7 cellular contexts compared by ENCODE assay signal in the genomic region with DNA sequence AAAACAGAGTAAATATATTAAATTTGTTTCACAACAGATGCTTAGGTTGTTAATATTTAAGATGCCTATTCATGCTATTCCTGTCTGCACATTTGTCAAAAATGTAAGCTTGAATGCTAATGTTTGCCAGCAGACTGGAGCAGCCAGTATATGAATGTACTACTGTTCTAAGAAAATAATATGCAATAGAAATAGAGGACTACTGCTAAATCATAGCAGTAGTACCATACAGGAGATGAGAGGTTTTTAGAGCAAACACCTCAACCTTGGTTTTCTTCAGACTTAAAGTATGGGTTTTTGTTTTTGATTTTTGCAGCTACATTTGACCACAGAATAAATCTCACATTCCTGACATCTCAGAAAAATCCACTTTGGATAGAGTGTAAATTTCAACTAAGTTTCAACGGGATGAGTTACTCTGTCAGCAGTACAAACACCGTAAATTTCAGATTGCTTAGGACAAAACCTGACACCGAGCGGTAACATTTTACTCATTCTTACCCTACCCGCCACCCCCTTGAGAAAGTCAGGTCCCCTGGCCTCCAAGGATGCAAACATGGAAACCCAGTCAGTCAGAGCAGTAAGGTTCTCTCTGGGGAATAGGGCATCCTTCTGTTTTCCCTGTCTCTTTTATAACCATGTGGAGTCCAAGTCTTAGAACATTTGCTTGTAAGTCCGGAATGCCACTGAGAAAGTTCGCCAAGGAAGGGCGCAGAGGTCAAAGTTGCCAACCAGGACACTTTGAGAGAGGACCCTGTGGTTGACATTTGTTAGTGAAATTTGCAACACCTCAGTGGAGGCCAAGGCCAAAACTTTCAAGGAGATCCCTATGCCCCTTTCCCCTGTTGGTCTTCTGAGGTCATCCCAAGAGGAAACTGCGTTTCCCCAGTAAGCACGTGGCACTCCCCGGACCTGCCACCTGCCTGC. TPM values are rescaled to one million over a fixed set of nuclear protein-coding genes. Genes with fewer than 3 reads are reported as not detected.
A peak's percentile ranks its signal among the peaks of the same experiment; 100 is the strongest.
DNase-seq lines count a peak whose midpoint lies in the region; ATAC-seq and TF ChIP-seq lines count a peak whose summit lies in the region.

No MANE protein-coding gene starts in this region.

- peak overlapping the region; percentile 92; the same call in 1 of the 2 replicates for H3K27ac ChIP-seq in HEK293 (ENCODE audit: extremely low read depth, low read depth, low read length)

- H3K4me3 Mint-ChIP-seq in T-helper 17 cell = peak overlapping the region; percentile 93

- peaks cover 28% of the 10 kb centered on the region for H3K27me3 ChIP-seq in iPS-15b (ENCODE audit: control insufficient read depth, insufficient read depth, low read length)

- DNase-seq in T-helper 17 cell (no peak), NCI-H187 treated with DMSO at 0.1 percent for 48 hours (lab: John Stamatoyannopoulos, UW) (no peak), epidermal melanocyte (ENCODE audit: insufficient read length, low spot score) (no peak)
- DNase-seq in stimulated activated CD4-positive, alpha-beta T cell treated with anti-CD3 and anti-CD28 coated beads, Interleukin-4, amount 100 ng/mL, for 24 hours = peak; percentile 47

- H3K9me3 ChIP-seq in HEK293 (ENCODE audit: control insufficient read depth, insufficient read depth, low read depth, low read length) = no peaks in the 10 kb centered on the region
- no peaks in the 10 kb centered on the region for H3K9me3 ChIP-seq in T-helper 17 cell (ENCODE audit: control insufficient read depth, low read length, poor library complexity, severe bottlenecking)
- H3K9me3 ChIP-seq in iPS-15b (ENCODE audit: control insufficient read depth, insufficient read depth, low read length) = no peaks in the 10 kb centered on the region

- CTCF ChIA-PET in HEK293 (lab: Yijun Ruan, JAX) = interaction anchor here (0.7 kb wide), 1 partner anchor 16 kb away, joined by 3 read pairs; no protein-coding TSS in a partner anchor

- H3K27me3 Mint-ChIP-seq in T-helper 17 cell = no peaks in the 10 kb centered on the region

- TF ChIP-seq CTCF in HEK293 (tag by site-specific recombination; IDR thresholded peaks at IDR 0.05) = no peak

- no peak for ATAC-seq in T-helper 17 cell
- ATAC-seq in HG03442 (IDR thresholded peaks at IDR 0.05; ENCODE audit: unreplicated experiment) = no peak

- H3K36me3 Mint-ChIP-seq in T-helper 17 cell (ENCODE audit: low read depth) = peaks cover 4% of the 10 kb centered on the region

- H3K4me1 Mint-ChIP-seq in T-helper 17 cell = peaks cover 32% of the 10 kb centered on the region

- H3K4me3 ChIP-seq in HEK293 (ENCODE audit: low read depth, low read length) = peak overlapping the region; percentile 74
- peak overlapping the region; percentile 83 for H3K4me3 ChIP-seq in iPS-15b (ENCODE audit: low read depth, low read length)

- peak overlapping the region; percentile 95 for H3K27ac Mint-ChIP-seq in T-helper 17 cell

- H3K36me3 ChIP-seq in HEK293 (ENCODE audit: control insufficient read depth in 2 of 2, insufficient read depth in 1 of 2, low read length in 2 of 2) (no peaks in the 10 kb centered on the region), iPS-15b (ENCODE audit: control insufficient read depth, insufficient read depth, low read length) (no peaks in the 10 kb centered on the region)

- H3K4me1 ChIP-seq in HEK293 (ENCODE audit: control insufficient read depth, insufficient read depth, low read length) = peaks cover 21% of the 10 kb centered on the region
- peaks cover 7% of the 10 kb centered on the region for H3K4me1 ChIP-seq in iPS-15b (ENCODE audit: control insufficient read depth, insufficient read depth, low read length)

- H3K9ac ChIP-seq in iPS-15b (ENCODE audit: low read depth, low read length) = no peak overlapping the region

- POLR2A ChIA-PET in HEK293 (lab: Yijun Ruan, JAX) = no interaction called here

TF ChIP-seq in HEK293, 187 proteins besides CTCF, POLR2A, EP300 and RAD21 (continues in another document):
- TF ChIP-seq ZNF692 (tag by site-specific recombination; IDR thresholded peaks at IDR 0.05) = 0 out of 2 replicates have a peak, but pooled peaks have one; percentile 9
- TF ChIP-seq ZNF654 (tag by site-specific recombination; IDR thresholded peaks at IDR 0.05; ENCODE audit: low read depth) = no peak
- peak; percentile 75 for TF ChIP-seq PRDM1 (tag by site-specific recombination; IDR thresholded peaks at IDR 0.05)
- no peak for TF ChIP-seq FEZF1 (tag by site-specific recombination; IDR thresholded peaks at IDR 0.05)
- TF ChIP-seq ZNF24 (tag by site-specific recombination; IDR thresholded peaks at IDR 0.05) = no peak
- no peak for TF ChIP-seq AEBP2 (tag by site-specific recombination; IDR thresholded peaks at IDR 0.05; ENCODE audit: borderline replicate concordance)
- TF ChIP-seq, protein P1, sequence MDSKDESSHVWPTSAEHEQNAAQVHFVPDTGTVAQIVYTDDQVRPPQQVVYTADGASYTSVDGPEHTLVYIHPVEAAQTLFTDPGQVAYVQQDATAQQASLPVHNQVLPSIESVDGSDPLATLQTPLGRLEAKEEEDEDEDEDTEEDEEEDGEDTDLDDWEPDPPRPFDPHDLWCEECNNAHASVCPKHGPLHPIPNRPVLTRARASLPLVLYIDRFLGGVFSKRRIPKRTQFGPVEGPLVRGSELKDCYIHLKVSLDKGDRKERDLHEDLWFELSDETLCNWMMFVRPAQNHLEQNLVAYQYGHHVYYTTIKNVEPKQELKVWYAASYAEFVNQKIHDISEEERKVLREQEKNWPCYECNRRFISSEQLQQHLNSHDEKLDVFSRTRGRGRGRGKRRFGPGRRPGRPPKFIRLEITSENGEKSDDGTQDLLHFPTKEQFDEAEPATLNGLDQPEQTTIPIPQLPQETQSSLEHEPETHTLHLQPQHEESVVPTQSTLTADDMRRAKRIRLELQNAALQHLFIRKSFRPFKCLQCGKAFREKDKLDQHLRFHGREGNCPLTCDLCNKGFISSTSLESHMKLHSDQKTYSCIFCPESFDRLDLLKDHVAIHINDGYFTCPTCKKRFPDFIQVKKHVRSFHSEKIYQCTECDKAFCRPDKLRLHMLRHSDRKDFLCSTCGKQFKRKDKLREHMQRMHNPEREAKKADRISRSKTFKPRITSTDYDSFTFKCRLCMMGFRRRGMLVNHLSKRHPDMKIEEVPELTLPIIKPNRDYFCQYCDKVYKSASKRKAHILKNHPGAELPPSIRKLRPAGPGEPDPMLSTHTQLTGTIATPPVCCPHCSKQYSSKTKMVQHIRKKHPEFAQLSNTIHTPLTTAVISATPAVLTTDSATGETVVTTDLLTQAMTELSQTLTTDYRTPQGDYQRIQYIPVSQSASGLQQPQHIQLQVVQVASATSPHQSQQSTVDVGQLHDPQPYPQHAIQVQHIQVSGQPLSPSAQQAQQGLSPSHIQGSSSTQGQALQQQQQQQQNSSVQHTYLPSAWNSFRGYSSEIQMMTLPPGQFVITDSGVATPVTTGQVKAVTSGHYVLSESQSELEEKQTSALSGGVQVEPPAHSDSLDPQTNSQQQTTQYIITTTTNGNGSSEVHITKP (tag by site-specific recombination; IDR thresholded peaks at IDR 0.05) = peak; percentile 39; the same call in 1 of the 2 replicates
- TF ChIP-seq ZBTB26 (tag by site-specific recombination; optimal IDR thresholded peaks at IDR 0.05) = no peak
- TF ChIP-seq ZNF785 (tag by site-specific recombination; IDR thresholded peaks at IDR 0.05) = no peak
- TF ChIP-seq ZNF624 (tag by site-specific recombination; IDR thresholded peaks at IDR 0.05) = no peak
- no peak for TF ChIP-seq ZFP41 (tag by site-specific recombination; IDR thresholded peaks at IDR 0.05; ENCODE audit: borderline replicate concordance)

RNA-seq across cellular contexts. Expression of gene SATB1, which starts 17.9 kb away (rescaled TPM):
- total RNA-seq in T-helper 17 cell = 100 to 1,000 TPM; 208 TPM
